16 cellular contexts compared by ENCODE assay signal in genomic region chr15:51982770-51983103, GRCh38. TPM values are rescaled to one million over a fixed set of nuclear protein-coding genes. Genes with fewer than 3 reads are reported as not detected.
DNase-seq lines count a peak whose midpoint lies in the region; FAIRE-seq lines count a peak whose summit lies in the region.
"Had no signal": no experiment of that assay in that cellular context is flagged by ENCODE, and none has a peak within 500 bp of the region (broad histone marks: within the 10 kb centered on the region; RNA-seq: fewer than 3 reads in every experiment).

No MANE protein-coding gene starts in this region.

- H3K36me3 Mint-ChIP-seq in activated CD4-positive, alpha-beta T cell treated with anti-CD3 and anti-CD28 coated beads, Interleukin-2, amount 10 ng/mL, durations not matched to agents 7 days and 5 days (ENCODE audit: low read depth): no peaks in the 10 kb centered on the region
- H3K36me3 Mint-ChIP-seq: CD4-positive, alpha-beta memory T cell had no signal

- H3K27me3 Mint-ChIP-seq in activated CD4-positive, alpha-beta T cell treated with anti-CD3 and anti-CD28 coated beads, Interleukin-2, amount 10 ng/mL, durations not matched to agents 7 days and 5 days: no peaks in the 10 kb centered on the region
- H3K27me3 Mint-ChIP-seq: CD4-positive, alpha-beta memory T cell; naive thymus-derived CD8-positive, alpha-beta T cell; stimulated activated naive CD8-positive, alpha-beta T cell treated with anti-CD3 and anti-CD28 coated beads, Interleukin-15, amount 100 ng/mL, for 72 hours had no signal

- H3K4me1 Mint-ChIP-seq in activated CD4-positive, alpha-beta T cell treated with anti-CD3 and anti-CD28 coated beads, Interleukin-2, amount 10 ng/mL, durations not matched to agents 7 days and 5 days: peaks cover 24% of the 10 kb centered on the region

- H3K4me3 ChIP-seq in small intestine (ENCODE audit: low read depth in 1 of 2, low read length in 2 of 2): no peak overlapping the region
- H3K4me3 ChIP-seq: prostate gland, uterus had no signal

- no peaks in the 10 kb centered on the region for H3K9me3 Mint-ChIP-seq in activated CD4-positive, alpha-beta T cell treated with anti-CD3 and anti-CD28 coated beads, Interleukin-2, amount 10 ng/mL, durations not matched to agents 7 days and 5 days
- H3K9me3 Mint-ChIP-seq: CD4-positive, alpha-beta memory T cell; endodermal cell; naive thymus-derived CD8-positive, alpha-beta T cell; stimulated activated naive CD8-positive, alpha-beta T cell treated with anti-CD3 and anti-CD28 coated beads, Interleukin-15, amount 100 ng/mL, for 72 hours had no signal

- no peak overlapping the region for H3K27ac ChIP-seq in small intestine (ENCODE audit: low read depth in 1 of 2, low read length in 1 of 2)

- no peaks in the 10 kb centered on the region for H3K4me1 ChIP-seq in small intestine (ENCODE audit: control insufficient read depth in 2 of 2, insufficient read depth in 1 of 2, low read depth in 1 of 2, low read length in 1 of 2)
- H3K4me1 ChIP-seq: prostate gland had no signal

- no peak for DNase-seq in activated CD4-positive, alpha-beta T cell treated with anti-CD3 and anti-CD28 coated beads, Interleukin-2, amount 10 ng/mL, durations not matched to agents 7 days and 5 days
- no peak for DNase-seq in activated CD4-positive, alpha-beta T cell treated with anti-CD3 and anti-CD28 coated beads for 1 hour
- DNase-seq in OCI-M1 (lab: John Stamatoyannopoulos, UW): peak; percentile 35
- DNase-seq in dermis blood vessel endothelial cell: peak; percentile 15
- DNase-seq in small intestine: peak; percentile 62
- no peak for DNase-seq in NCI-H2081 treated with DMSO at 0.1 percent for 48 hours (lab: John Stamatoyannopoulos, UW)
- DNase-seq in COR-L47 (lab: John Stamatoyannopoulos, UW): no peak
- DNase-seq in HPDE6-E6E7 (ENCODE audit: extremely low spot score): no peak
- DNase-seq: cerebellar nuclear complex, endodermal cell had no signal

- H3K4me3 Mint-ChIP-seq in activated CD4-positive, alpha-beta T cell treated with anti-CD3 and anti-CD28 coated beads, Interleukin-2, amount 10 ng/mL, durations not matched to agents 7 days and 5 days: no peak overlapping the region
- H3K4me3 Mint-ChIP-seq: endodermal cell had no signal

- H3K27me3 ChIP-seq in small intestine (ENCODE audit: control insufficient read depth in 2 of 2, insufficient read depth in 2 of 2, low read length in 2 of 2): no peaks in the 10 kb centered on the region
- H3K27me3 ChIP-seq: SJSA1, uterus had no signal

- POLR2A ChIA-PET in activated CD4-positive, alpha-beta T cell treated with anti-CD3 and anti-CD28 coated beads, Interleukin-2, amount 10 ng/mL, durations not matched to agents 7 days and 5 days (lab: Charles Lee): no interaction called here

- peak overlapping the region; percentile 50 for H3K27ac Mint-ChIP-seq in activated CD4-positive, alpha-beta T cell treated with anti-CD3 and anti-CD28 coated beads, Interleukin-2, amount 10 ng/mL, durations not matched to agents 7 days and 5 days
- H3K27ac Mint-ChIP-seq: endodermal cell had no signal

- no peak for FAIRE-seq in small intestine (lab: Jason Lieb, UNC)

- CTCF ChIA-PET in activated CD4-positive, alpha-beta T cell treated with anti-CD3 and anti-CD28 coated beads, Interleukin-2, amount 10 ng/mL, durations not matched to agents 7 days and 5 days (lab: Charles Lee): no interaction called here

- no peaks in the 10 kb centered on the region for H3K36me3 ChIP-seq in small intestine (ENCODE audit: control insufficient read depth in 2 of 2, insufficient read depth in 2 of 2, low read length in 2 of 2)
- H3K36me3 ChIP-seq: prostate gland, SJSA1, uterus had no signal

- H3K9me3 ChIP-seq in small intestine (ENCODE audit: control insufficient read depth, low read depth): no peaks in the 10 kb centered on the region
- H3K9me3 ChIP-seq: prostate gland, SJSA1, uterus had no signal

RNA-seq across cellular contexts. Expression of gene LEO1, which starts 11.2 kb away (rescaled TPM):
- total RNA-seq in activated CD4-positive, alpha-beta T cell treated with anti-CD3 and anti-CD28 coated beads, Interleukin-2, amount 10 ng/mL, durations not matched to agents 7 days and 5 days: 10 to 100 TPM; 32.0 to 34.4 TPM
- 38.6 and 59.1 TPM in 2 replicates for total RNA-seq in dermis blood vessel endothelial cell
- polyA plus RNA-seq in small intestine: 10 to 100 TPM; 14.3 to 21.7 (median 19.9) TPM

RNA-seq across cellular contexts. Expression of gene MAPK6, which starts 36.3 kb away (rescaled TPM):
- total RNA-seq in activated CD4-positive, alpha-beta T cell treated with anti-CD3 and anti-CD28 coated beads, Interleukin-2, amount 10 ng/mL, durations not matched to agents 7 days and 5 days: 10 to 100 TPM; 23.4 to 25.4 TPM
- 41.5 and 59.5 TPM in 2 replicates for total RNA-seq in dermis blood vessel endothelial cell
- polyA plus RNA-seq in small intestine: 10 to 100 TPM; 15.5 to 28.6 (median 26.6) TPM

Comparison
In these comparisons a context has a peak if more than half of its experiments do, and no peak if none do; other contexts are left out.
1. DNase-seq: peak in OCI-M1 (single experiment), dermis blood vessel endothelial cell (single experiment) and small intestine (single experiment); none in activated CD4-positive, alpha-beta T cell treated with anti-CD3 and anti-CD28 coated beads, Interleukin-2, amount 10 ng/mL, durations not matched to agents 7 days and 5 days (single experiment), activated CD4-positive, alpha-beta T cell treated with anti-CD3 and anti-CD28 coated beads for 1 hour (single experiment), NCI-H2081 treated with DMSO at 0.1 percent for 48 hours (single experiment), COR-L47 (single experiment) and HPDE6-E6E7 (single experiment).